11 cellular contexts compared by ENCODE assay signal in genomic region chr20:45817652-45818194, GRCh38. TPM values are rescaled to one million over a fixed set of nuclear protein-coding genes. Genes with fewer than 3 reads are reported as not detected.
A peak's percentile ranks its signal among the peaks of the same experiment; 100 is the strongest.
DNase-seq lines count a peak whose midpoint lies in the region; ATAC-seq, FAIRE-seq and TF ChIP-seq lines count a peak whose summit lies in the region.
"Had no signal": no experiment of that assay in that cellular context is flagged by ENCODE, and none has a peak within 500 bp of the region (broad histone marks: within the 10 kb centered on the region; RNA-seq: fewer than 3 reads in every experiment).

No MANE protein-coding gene starts in this region.

- 54% methylated on average over 6 of the region's 6 CpGs for WGBS in esophagus muscularis mucosa

- H3K4me1 ChIP-seq in esophagus muscularis mucosa: peaks cover 4 to 28% (median 24%) of the 10 kb centered on the region in 4 donors

- intact Hi-C loops in esophagus muscularis mucosa (cut with DNase I): no loop called here

- DNase-seq in ELF-1 (ENCODE audit: low read depth, low spot score) (peak; percentile 64), RCC 7860 (ENCODE audit: low spot score) (peak; percentile 46), esophagus muscularis mucosa (ENCODE audit: extremely low spot score) (no peak), renal cortical epithelial cell (ENCODE audit: low read depth) (peak; percentile 89), HUDEP-2 (lab: John Stamatoyannopoulos, UW; ENCODE audit: unreplicated experiment in 76 of 76) (no peak), HEK293T (ENCODE audit: extremely low spot score) (no peak)
- no peak for DNase-seq in stimulated activated CD4-positive, alpha-beta T cell treated with anti-CD3 and anti-CD28 coated beads, Interleukin-1b, Interleukin-23, amount 100 ng/mL, for 48 hours
- DNase-seq: NCI-H2081; stimulated activated CD4-positive, alpha-beta T cell treated with anti-CD3 and anti-CD28 coated beads, Interleukin-2, amount 100 ng/mL, for 24 hours had no signal

- FAIRE-seq in RCC 7860 (lab: Jason Lieb, UNC): no peak

- peak overlapping the region; percentile 50 to 60 (median 57) for H3K27ac ChIP-seq in esophagus muscularis mucosa (replicated peaks in 1 of 4)

- CTCF ChIA-PET in HEK293T (lab: Yijun Ruan, JAX): no interaction called here

- peaks cover 0 to 12% (median 0%) of the 10 kb centered on the region in 4 donors for H3K27me3 ChIP-seq in esophagus muscularis mucosa

- no peak overlapping the region for H3K4me3 ChIP-seq in esophagus muscularis mucosa

- no peak for ATAC-seq in GM21360 (IDR thresholded peaks at IDR 0.05; ENCODE audit: unreplicated experiment)

- no peaks in the 10 kb centered on the region for H3K9me3 ChIP-seq in esophagus muscularis mucosa

- POLR2A ChIA-PET in HEK293T (lab: Yijun Ruan, JAX): interaction anchor here (0.9 to 1.3 kb wide), 4 partner anchors 9 to 116 kb away, joined by 3 read pairs; partner anchors contain the start of gene SNX21

- no peaks in the 10 kb centered on the region for H3K36me3 ChIP-seq in esophagus muscularis mucosa

- TF ChIP-seq POLR2A in esophagus muscularis mucosa (IDR thresholded peaks at IDR 0.05; ENCODE audit: low read depth): no peak

- no peak for TF ChIP-seq EP300 in esophagus muscularis mucosa (IDR thresholded peaks at IDR 0.05)

- no peak for TF ChIP-seq CTCF in esophagus muscularis mucosa (IDR thresholded peaks at IDR 0.05)

TF ChIP-seq in HEK293T, 16 proteins besides CTCF, POLR2A, EP300 and RAD21:
- TF ChIP-seq ARNT (IDR thresholded peaks at IDR 0.05): no peak
- TF ChIP-seq TARDBP (IDR thresholded peaks at IDR 0.05): no peak
- no peak for TF ChIP-seq NFRKB (IDR thresholded peaks at IDR 0.05)
- no peak for TF ChIP-seq SUZ12 (IDR thresholded peaks at IDR 0.05)
- no peak for TF ChIP-seq FOXK2 (IDR thresholded peaks at IDR 0.05)
- no peak for TF ChIP-seq LEF1 (IDR thresholded peaks at IDR 0.05; ENCODE audit: borderline replicate concordance)
- no peak for TF ChIP-seq L3MBTL2 (conservative IDR thresholded peaks at IDR 0.05)
- no peak for TF ChIP-seq FOXA1 (IDR thresholded peaks at IDR 0.05)
- TF ChIP-seq ELF4 (IDR thresholded peaks at IDR 0.05): no peak
- no peak for TF ChIP-seq BHLHE40 (IDR thresholded peaks at IDR 0.05; ENCODE audit: borderline replicate concordance)
- TF ChIP-seq PKNOX1 (IDR thresholded peaks at IDR 0.05): no peak
- TF ChIP-seq HDGF (IDR thresholded peaks at IDR 0.05; ENCODE audit: borderline replicate concordance): no peak
- no peak for TF ChIP-seq SP1 (IDR thresholded peaks at IDR 0.05)
- no peak for TF ChIP-seq FOXM1 (IDR thresholded peaks at IDR 0.05; ENCODE audit: borderline replicate concordance)
- TF ChIP-seq CTBP1 (IDR thresholded peaks at IDR 0.05; ENCODE audit: borderline replicate concordance): no peak
- TF ChIP-seq ZNF384 (IDR thresholded peaks at IDR 0.05): no peak

RNA-seq across cellular contexts. Expression of gene UBE2C, which starts 5.3 kb away (rescaled TPM):
- total RNA-seq in esophagus muscularis mucosa (1 to 10 TPM in 1 of 4 donors, under 1 TPM in 2, not detected in 1; 0.83 to 2.7 (median 0.91) TPM), renal cortical epithelial cell (0.75 and 16.7 TPM in 2 replicates)

RNA-seq across cellular contexts. Expression of gene TNNC2, which starts 9.4 kb away (rescaled TPM):
- total RNA-seq in esophagus muscularis mucosa (1 to 10 TPM in 3 of 4 donors, under 1 TPM in 1; 0.46 to 3.1 (median 1.8) TPM), renal cortical epithelial cell (not detected in 2 replicates)
- total RNA-seq: lung microvascular endothelial cell had no signal

RNA-seq across cellular contexts. Expression of gene SNX21, which starts 15.9 kb away (rescaled TPM):
- total RNA-seq in esophagus muscularis mucosa (10 to 100 TPM; 54.0 to 78.5 (median 63.5) TPM), renal cortical epithelial cell (26.9 and 32.1 TPM in 2 replicates)

RNA-seq across cellular contexts. Expression of gene DNTTIP1, which starts 26.0 kb away (rescaled TPM):
- total RNA-seq in esophagus muscularis mucosa (10 to 100 TPM; 28.2 to 35.9 (median 30.6) TPM), renal cortical epithelial cell (13.3 and 14.2 TPM in 2 replicates)

RNA-seq across cellular contexts. Expression of gene WFDC3, which starts 26.0 kb away (rescaled TPM):
- total RNA-seq in esophagus muscularis mucosa: 1 to 10 TPM in 2 of 4 donors, under 1 TPM in 1, not detected in 1; 0.80 to 3.3 (median 3.2) TPM
- total RNA-seq in renal cortical epithelial cell: 0.50 and 3.5 TPM in 2 replicates
- total RNA-seq: lung microvascular endothelial cell had no signal

Comparison
In these comparisons a context has a peak if more than half of its experiments do, and no peak if none do; other contexts are left out.
1. DNase-seq: peak in ELF-1 (single experiment), RCC 7860 (single experiment) and renal cortical epithelial cell (single experiment); none in esophagus muscularis mucosa (single experiment), HUDEP-2 (0 of 76), stimulated activated CD4-positive, alpha-beta T cell treated with anti-CD3 and anti-CD28 coated beads, Interleukin-1b, Interleukin-23, amount 100 ng/mL, for 48 hours (single experiment) and HEK293T (single experiment).